ENCODE assay signal across 1 cellular context in genomic region chr20:56924316-56924975, GRCh38.
TF ChIP-seq lines count a peak whose summit lies in the region.

No MANE protein-coding gene starts in this region.

TF ChIP-seq in WTC11, 78 proteins besides CTCF, POLR2A, EP300 and RAD21 (continued from another document):
- TF ChIP-seq ZSCAN18 (CRISPR knock-in tag; IDR thresholded peaks at IDR 0.05) (no peak), NR2C2 (CRISPR knock-in tag; IDR thresholded peaks at IDR 0.05) (no peak), ETV6 (CRISPR knock-in tag; IDR thresholded peaks at IDR 0.05) (no peak), OVOL2 (CRISPR knock-in tag; IDR thresholded peaks at IDR 0.05; ENCODE audit: borderline replicate concordance) (no peak), HMGA2 (CRISPR knock-in tag; IDR thresholded peaks at IDR 0.05) (no peak), RORB (CRISPR knock-in tag; IDR thresholded peaks at IDR 0.05) (no peak)
TF ChIP-seq in WTC11: peak in this region for 0.
